16 cellular contexts compared by ENCODE assay signal in the genomic region with DNA sequence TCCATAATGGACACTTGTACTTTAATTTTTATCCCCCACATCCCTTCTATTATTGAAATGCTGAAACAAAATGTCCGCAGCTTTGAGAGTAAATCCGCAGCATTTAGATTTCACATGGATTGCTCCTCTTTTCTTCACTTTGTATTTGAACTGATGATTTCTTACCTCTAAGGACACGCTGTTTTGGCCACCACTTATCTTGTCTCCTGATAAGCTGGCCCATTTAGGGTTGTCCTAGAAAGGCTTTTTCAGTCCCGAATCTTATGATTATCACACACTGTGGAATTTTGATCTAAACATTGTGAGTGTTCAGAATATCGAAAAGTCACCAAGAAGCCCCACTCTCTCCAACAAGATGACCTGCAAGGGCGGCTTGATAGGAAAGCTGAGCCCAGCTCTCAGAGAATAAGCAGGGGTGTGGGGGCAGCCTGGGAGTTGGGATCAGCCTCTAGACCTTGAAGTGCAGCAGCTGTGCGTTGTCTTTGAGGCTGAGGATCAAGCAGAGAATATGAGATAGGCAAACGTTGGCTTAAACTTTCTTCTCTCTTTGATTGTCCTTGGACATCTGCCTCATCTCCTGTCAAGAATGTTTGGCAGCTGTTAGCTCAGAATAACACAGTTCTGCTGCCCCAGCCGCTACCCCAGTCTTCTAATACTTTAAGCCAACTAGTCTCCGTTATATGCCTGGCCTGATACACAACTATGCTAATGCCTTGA.
"Had no signal": no experiment of that assay in that cellular context is flagged by ENCODE, and none has a peak within 500 bp of the region (broad histone marks: within the 10 kb centered on the region; RNA-seq: fewer than 3 reads in every experiment).

No MANE protein-coding gene starts in this region.

- H3K9me3 ChIP-seq: breast epithelium, right lobe of liver had no signal

- ATAC-seq: activated CD8-positive, alpha-beta memory T cell treated with anti-CD3 and anti-CD28 coated beads, Interleukin-2, amount 10 ng/mL, durations not matched to agents 7 days and 5 days; activated T-cell treated with anti-CD3 and anti-CD28 coated beads, Interleukin-2, amount 50 U/mL, for 4 hours; left lobe of liver; right lobe of liver had no signal

- H3K27ac ChIP-seq: breast epithelium, right lobe of liver had no signal

- H3K9me3 Mint-ChIP-seq: activated naive CD8-positive, alpha-beta T cell treated with anti-CD3 and anti-CD28 coated beads for 36 hours; activated T-cell treated with anti-CD3 and anti-CD28 coated beads, Interleukin-2, amount 50 U/mL, for 4 hours had no signal

- H3K36me3 ChIP-seq: breast epithelium, right lobe of liver had no signal

- H3K4me3 Mint-ChIP-seq: activated CD8-positive, alpha-beta memory T cell treated with anti-CD3 and anti-CD28 coated beads, Interleukin-2, amount 10 ng/mL, durations not matched to agents 7 days and 5 days; activated naive CD8-positive, alpha-beta T cell treated with anti-CD3 and anti-CD28 coated beads for 36 hours; activated T-cell treated with anti-CD3 and anti-CD28 coated beads, Interleukin-2, amount 50 U/mL, for 4 hours had no signal

- H3K27me3 ChIP-seq: breast epithelium, right lobe of liver had no signal

- H3K36me3 Mint-ChIP-seq: activated naive CD8-positive, alpha-beta T cell treated with anti-CD3 and anti-CD28 coated beads for 36 hours had no signal

- H3K4me1 ChIP-seq: breast epithelium, right lobe of liver had no signal

- H3K4me3 ChIP-seq: breast epithelium, right lobe of liver had no signal

- DNase-seq: activated CD4-positive, alpha-beta T cell treated with anti-CD3 and anti-CD28 coated beads for 1 hour; activated CD4-positive, alpha-beta T cell treated with anti-CD3 and anti-CD28 coated beads, Interleukin-2, amount 50 U/mL, for 48 hours; activated CD8-positive, alpha-beta memory T cell treated with anti-CD3 and anti-CD28 coated beads, Interleukin-2, amount 10 ng/mL, durations not matched to agents 7 days and 5 days; activated effector memory CD4-positive, alpha-beta T cell treated with anti-CD3 and anti-CD28 coated beads, Interleukin-2, amount 50 U/mL, for 16 hours; activated naive CD8-positive, alpha-beta T cell treated with anti-CD3 and anti-CD28 coated beads for 36 hours; activated T-cell treated with anti-CD3 and anti-CD28 coated beads, Interleukin-2, amount 50 U/mL, for 4 hours; mesendoderm; right lobe of liver; stimulated activated CD4-positive, alpha-beta T cell treated with anti-CD3 and anti-CD28 coated beads, Interleukin-2, amount 100 ng/mL, for 24 hours; stimulated activated naive CD4-positive, alpha-beta T cell; substantia nigra; SW 1271; trophoblast cell had no signal

- H3K27ac Mint-ChIP-seq: activated CD8-positive, alpha-beta memory T cell treated with anti-CD3 and anti-CD28 coated beads, Interleukin-2, amount 10 ng/mL, durations not matched to agents 7 days and 5 days; activated naive CD8-positive, alpha-beta T cell treated with anti-CD3 and anti-CD28 coated beads for 36 hours; progenitor cell of endocrine pancreas had no signal

- H3K27me3 Mint-ChIP-seq: activated CD8-positive, alpha-beta memory T cell treated with anti-CD3 and anti-CD28 coated beads, Interleukin-2, amount 10 ng/mL, durations not matched to agents 7 days and 5 days; activated naive CD8-positive, alpha-beta T cell treated with anti-CD3 and anti-CD28 coated beads for 36 hours had no signal
